ENCODE assay signal across 8 cellular contexts in genomic region chr17:48804936-48805411, GRCh38. TPM values are rescaled to one million over a fixed set of nuclear protein-coding genes. Genes with fewer than 3 reads are reported as not detected.
DNase-seq lines count a peak whose midpoint lies in the region; ATAC-seq and TF ChIP-seq lines count a peak whose summit lies in the region.

No MANE protein-coding gene starts in this region.

- H3K4me1 Mint-ChIP-seq in brain: no peaks in the 10 kb centered on the region

- H3K27me3 Mint-ChIP-seq in brain: peaks cover 49% of the 10 kb centered on the region

- H3K27ac Mint-ChIP-seq in brain: peak overlapping the region in 1 of 5 experiments; percentile 93

- H3K4me3 Mint-ChIP-seq in brain: peak overlapping the region in 1 of 5 experiments; percentile 86

- no peak for ATAC-seq in GM21367 (IDR thresholded peaks at IDR 0.05; ENCODE audit: unreplicated experiment)

- H3K36me3 Mint-ChIP-seq in brain: no peaks in the 10 kb centered on the region

- H3K9me3 Mint-ChIP-seq in brain: no peaks in the 10 kb centered on the region

- peak; percentile 90 to 96 for TF ChIP-seq CTCF in brain (conservative IDR thresholded peaks at IDR 0.05)

- DNase-seq in NCI-H1436 (lab: John Stamatoyannopoulos, UW) (peak; percentile 72), NCI-H1436 treated with DMSO at 0.1 percent for 48 hours (lab: John Stamatoyannopoulos, UW) (no peak), NCI-H1092 treated with DMSO at 0.1 percent for 48 hours (lab: John Stamatoyannopoulos, UW) (peak; percentile 34), UCSD-AML1 (lab: John Stamatoyannopoulos, UW; ENCODE audit: unreplicated experiment) (peak; percentile 55), iPS-NIHi7 (ENCODE audit: extremely low spot score) (peak; percentile 95)
- DNase-seq in stimulated activated CD4-positive, alpha-beta T cell treated with anti-CD3 and anti-CD28 coated beads, Interleukin-15, amount 100 ng/mL, for 48 hours (ENCODE audit: low read depth in 2 of 2): peak; percentile 27 to 57

RNA-seq across cellular contexts. Expression of gene TTLL6, which starts 12.1 kb away (rescaled TPM):
- 4.1 TPM for polyA plus RNA-seq in brain (ENCODE audit: insufficient read depth, low read depth, low replicate concordance)

RNA-seq across cellular contexts. Expression of gene CALCOCO2, which starts 25.9 kb away (rescaled TPM):
- 104 TPM for polyA plus RNA-seq in brain (ENCODE audit: insufficient read depth, low read depth, low replicate concordance)
